1 cellular context compared by ENCODE assay signal in genomic region chr9:124008855-124009834, GRCh38.
TF ChIP-seq lines count a peak whose summit lies in the region.

No MANE protein-coding gene starts in this region.

TF ChIP-seq in GM23338, 12 proteins besides CTCF, POLR2A, EP300 and RAD21 (continued from another document):
- no peak for TF ChIP-seq ZNF462 (CRISPR knock-in tag; IDR thresholded peaks at IDR 0.05)
- no peak for TF ChIP-seq ZNF114 (CRISPR knock-in tag; IDR thresholded peaks at IDR 0.05)
- TF ChIP-seq JUNB (IDR thresholded peaks at IDR 0.05; ENCODE audit: unreplicated experiment) = no peak
- TF ChIP-seq POLR2AphosphoS5 (IDR thresholded peaks at IDR 0.05; ENCODE audit: low read depth) = no peak
- TF ChIP-seq EZH2phosphoT487 (IDR thresholded peaks at IDR 0.05; ENCODE audit: unreplicated experiment) = peak; percentile 95
- TF ChIP-seq EZH2 (IDR thresholded peaks at IDR 0.05; ENCODE audit: low read depth, unreplicated experiment) = peak; percentile 58
